2 cellular contexts compared by ENCODE assay signal in the genomic region with DNA sequence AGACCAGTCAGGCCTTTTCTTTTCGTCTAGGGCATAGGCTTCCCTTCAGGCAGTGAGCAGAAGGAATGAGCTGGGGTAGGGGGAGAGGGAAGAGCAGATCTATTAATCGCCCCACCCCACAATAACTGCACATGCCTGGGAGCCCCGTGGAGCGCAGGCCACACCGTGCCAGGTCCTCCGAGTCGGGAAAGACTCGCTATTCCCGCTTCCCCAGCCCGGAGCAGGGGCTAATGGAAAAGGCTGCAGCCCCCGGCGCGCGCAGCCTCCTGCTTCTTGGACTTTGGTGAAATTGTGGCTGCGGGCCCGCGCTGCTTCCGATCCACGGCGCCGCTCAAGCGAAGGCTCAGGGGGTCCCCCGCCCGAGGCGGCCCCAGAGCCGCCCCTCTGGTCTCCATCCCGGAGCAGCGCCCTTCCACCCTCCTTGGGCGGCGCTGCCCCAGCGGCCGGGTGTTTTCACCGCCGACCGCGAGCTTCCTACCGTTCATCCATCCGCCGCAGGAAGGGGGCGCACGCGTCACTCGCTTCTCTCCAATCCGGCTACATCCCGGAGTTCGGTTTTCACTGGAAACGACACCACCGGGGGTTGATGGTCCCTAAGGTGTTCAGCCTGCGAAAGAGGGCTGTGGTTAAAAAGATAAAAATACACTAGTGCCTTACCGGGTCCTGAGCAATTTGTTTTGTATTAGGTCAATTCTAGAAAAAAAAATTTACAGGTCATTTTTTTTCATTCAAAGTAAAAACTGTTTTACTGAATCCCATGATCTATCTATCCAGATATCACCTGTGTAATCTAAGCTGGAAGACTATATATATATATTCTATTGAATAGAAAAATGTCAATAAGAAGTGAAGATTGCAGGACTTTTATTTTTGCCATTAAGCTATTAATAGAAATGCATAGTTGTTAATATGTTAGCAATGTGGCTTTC.
TF ChIP-seq lines count a peak whose summit lies in the region.

No MANE protein-coding gene starts in this region.

TF ChIP-seq in HEK293, 187 proteins besides CTCF, POLR2A, EP300 and RAD21 (continued from another document and continues in another):
- TF ChIP-seq ZNF350 (tag by site-specific recombination; IDR thresholded peaks at IDR 0.05) (no peak), KLF7 (tag by site-specific recombination; IDR thresholded peaks at IDR 0.05; ENCODE audit: borderline replicate concordance) (no peak), ZNF654 (tag by site-specific recombination; IDR thresholded peaks at IDR 0.05; ENCODE audit: low read depth) (peak; percentile 36), ZEB2 (tag by site-specific recombination; IDR thresholded peaks at IDR 0.05) (peak; percentile 57; the same call in 1 of the 2 replicates), ZNF561 (tag by site-specific recombination; IDR thresholded peaks at IDR 0.05; ENCODE audit: borderline replicate concordance) (peak; percentile 46; the same call in 1 of the 2 replicates), ZSCAN23 (tag by site-specific recombination; IDR thresholded peaks at IDR 0.05) (no peak), ZNF366 (tag by site-specific recombination; conservative IDR thresholded peaks at IDR 0.05) (0 out of 2 replicates have a peak, but pooled peaks have one; percentile 20), IKZF3 (tag by site-specific recombination; IDR thresholded peaks at IDR 0.05) (peak; percentile 93), ZNF335 (tag by site-specific recombination; conservative IDR thresholded peaks at IDR 0.05) (peak; percentile 32), ZNF660 (tag by site-specific recombination; IDR thresholded peaks at IDR 0.05) (peak; percentile 58; the same call in 1 of the 2 replicates), ZBTB17 (tag by site-specific recombination; IDR thresholded peaks at IDR 0.05) (peak; percentile 85), KLF1 (tag by site-specific recombination; IDR thresholded peaks at IDR 0.05) (peak; percentile 32; the same call in 1 of the 2 replicates), ZSCAN30 (tag by site-specific recombination; IDR thresholded peaks at IDR 0.05) (peak; percentile 86), KLF16 (tag by site-specific recombination; IDR thresholded peaks at IDR 0.05) (no peak), BCL11A (tag by site-specific recombination; IDR thresholded peaks at IDR 0.05; ENCODE audit: low read depth) (no peak), PRDM4 (tag by site-specific recombination; IDR thresholded peaks at IDR 0.05) (no peak), ZNF341 (tag by site-specific recombination; IDR thresholded peaks at IDR 0.05; ENCODE audit: low read depth) (peak; percentile 61), ZNF423 (tag by site-specific recombination; IDR thresholded peaks at IDR 0.05) (peak; percentile 60; the same call in 1 of the 2 replicates), KLF10 (tag by site-specific recombination; IDR thresholded peaks at IDR 0.05) (0 out of 2 replicates have a peak, but pooled peaks have one; percentile 18), KLF8 (tag by site-specific recombination; IDR thresholded peaks at IDR 0.05) (0 out of 2 replicates have a peak, but pooled peaks have one; percentile 18), ZNF600 (tag by site-specific recombination; IDR thresholded peaks at IDR 0.05) (peak; percentile 55; the same call in 1 of the 2 replicates), SP7 (tag by site-specific recombination; IDR thresholded peaks at IDR 0.05) (peak; percentile 45; the same call in 1 of the 2 replicates), ZXDB (tag by site-specific recombination; IDR thresholded peaks at IDR 0.05) (no peak), ZSCAN4 (tag by site-specific recombination; IDR thresholded peaks at IDR 0.05) (0 out of 2 replicates have a peak, but pooled peaks have one; percentile 15), ZBTB48 (tag by site-specific recombination; IDR thresholded peaks at IDR 0.05) (peak; percentile 97)
- TF ChIP-seq, protein P1, sequence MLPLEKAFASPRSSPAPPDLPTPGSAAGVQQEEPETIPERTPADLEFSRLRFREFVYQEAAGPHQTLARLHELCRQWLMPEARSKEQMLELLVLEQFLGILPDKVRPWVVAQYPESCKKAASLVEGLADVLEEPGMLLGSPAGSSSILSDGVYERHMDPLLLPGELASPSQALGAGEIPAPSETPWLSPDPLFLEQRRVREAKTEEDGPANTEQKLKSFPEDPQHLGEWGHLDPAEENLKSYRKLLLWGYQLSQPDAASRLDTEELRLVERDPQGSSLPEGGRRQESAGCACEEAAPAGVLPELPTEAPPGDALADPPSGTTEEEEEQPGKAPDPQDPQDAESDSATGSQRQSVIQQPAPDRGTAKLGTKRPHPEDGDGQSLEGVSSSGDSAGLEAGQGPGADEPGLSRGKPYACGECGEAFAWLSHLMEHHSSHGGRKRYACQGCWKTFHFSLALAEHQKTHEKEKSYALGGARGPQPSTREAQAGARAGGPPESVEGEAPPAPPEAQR (tag by site-specific recombination; IDR thresholded peaks at IDR 0.05), result no peak
- TF ChIP-seq, protein P2, sequence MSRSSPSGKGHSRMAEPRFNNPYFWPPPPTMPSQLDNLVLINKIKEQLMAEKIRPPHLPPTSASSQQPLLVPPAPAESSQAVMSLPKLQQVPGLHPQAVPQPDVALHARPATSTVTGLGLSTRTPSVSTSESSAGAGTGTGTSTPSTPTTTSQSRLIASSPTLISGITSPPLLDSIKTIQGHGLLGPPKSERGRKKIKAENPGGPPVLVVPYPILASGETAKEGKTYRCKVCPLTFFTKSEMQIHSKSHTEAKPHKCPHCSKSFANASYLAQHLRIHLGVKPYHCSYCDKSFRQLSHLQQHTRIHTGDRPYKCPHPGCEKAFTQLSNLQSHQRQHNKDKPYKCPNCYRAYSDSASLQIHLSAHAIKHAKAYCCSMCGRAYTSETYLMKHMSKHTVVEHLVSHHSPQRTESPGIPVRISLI (tag by site-specific recombination; IDR thresholded peaks at IDR 0.05), result 0 out of 2 replicates have a peak, but pooled peaks have one; percentile 28

TF ChIP-seq in endothelial cell of umbilical vein, 7 proteins besides CTCF, POLR2A, EP300 and RAD21 (continued from another document):
- TF ChIP-seq FOS (IDR thresholded peaks at IDR 0.05; ENCODE audit: borderline replicate concordance, insufficient read depth, low read length) (no peak), POLR2AphosphoS5 (IDR thresholded peaks at IDR 0.05; ENCODE audit: insufficient read depth, low read depth, low read length) (no peak), EZH2 (IDR thresholded peaks at IDR 0.05; ENCODE audit: borderline replicate concordance, low read depth, low read length, severe bottlenecking) (no peak)
